1 cellular context compared by ENCODE assay signal in the genomic region with DNA sequence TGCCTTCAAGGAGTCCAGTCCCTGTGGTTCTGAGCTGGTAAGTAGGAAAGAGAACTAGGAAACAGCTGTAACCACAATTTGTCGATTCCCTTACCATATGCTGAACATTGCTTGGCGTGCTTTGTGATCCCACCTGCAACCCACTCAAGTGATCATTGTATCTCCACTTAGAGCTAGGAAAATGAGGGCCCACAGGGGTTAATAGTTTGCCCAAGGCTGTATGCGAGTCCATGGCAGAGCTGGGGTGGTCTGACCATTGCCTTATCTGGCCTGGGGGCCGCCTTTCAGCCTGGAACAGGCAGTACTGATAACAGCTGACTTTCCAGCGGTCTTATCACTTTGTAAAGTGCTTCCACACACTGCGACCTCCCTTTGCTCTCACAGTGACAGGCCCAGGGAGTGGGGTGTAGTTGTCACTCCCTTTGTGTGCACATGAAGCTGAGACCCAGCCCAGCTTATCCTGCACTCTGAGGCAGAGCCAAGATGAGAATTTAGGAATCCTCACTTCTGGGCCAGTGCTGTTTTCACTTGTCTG.
TF ChIP-seq lines count a peak whose summit lies in the region.

No MANE protein-coding gene starts in this region.

TF ChIP-seq in K562, 482 proteins besides CTCF, POLR2A, EP300 and RAD21 (continued from another document and continues in another):
- TF ChIP-seq MNT (conservative IDR thresholded peaks at IDR 0.05) (peak; percentile 60 to 83), ZNF668 (CRISPR knock-in tag; IDR thresholded peaks at IDR 0.05) (peak; percentile 76; the same call in 1 of the 2 replicates), POLR2AphosphoS2 (IDR thresholded peaks at IDR 0.05; ENCODE audit: low read length) (no peak), HLTF (IDR thresholded peaks at IDR 0.05) (no peak), ZNF75A (CRISPR knock-in tag; IDR thresholded peaks at IDR 0.05) (no peak), SUPT5H (IDR thresholded peaks at IDR 0.05) (peak; percentile 19; the same call in 1 of the 2 replicates), HMG20B (CRISPR knock-in tag; IDR thresholded peaks at IDR 0.05) (no peak), BRF2 (IDR thresholded peaks at IDR 0.05; ENCODE audit: borderline replicate concordance, insufficient read depth, insufficient read length) (no peak), KDM1A (IDR thresholded peaks at IDR 0.05) (peak in 1 of 2 experiments; percentile 77; a peak in 3 of 4 replicates), HNRNPH1 (optimal IDR thresholded peaks at IDR 0.05; ENCODE audit: low read depth, low read length) (no peak), ATF1 (CRISPR knock-in tag; IDR thresholded peaks at IDR 0.05) (no peak), ATF1 (tag; IDR thresholded peaks at IDR 0.05) (peak; percentile 59), KDM2B (CRISPR knock-in tag; IDR thresholded peaks at IDR 0.05) (no peak), ZFP36 (IDR thresholded peaks at IDR 0.05; ENCODE audit: low read depth, low read length, partially characterized antibody) (peak; percentile 20), TEAD4 (IDR thresholded peaks at IDR 0.05; ENCODE audit: low read length) (peak; percentile 93), TEAD4 (CRISPR knock-in tag; IDR thresholded peaks at IDR 0.05; ENCODE audit: borderline replicate concordance) (no peak), HCFC1 (IDR thresholded peaks at IDR 0.05; ENCODE audit: low read depth, low read length) (no peak), MTA1 (IDR thresholded peaks at IDR 0.05; ENCODE audit: borderline replicate concordance) (peak; percentile 88), ZNF212 (CRISPR knock-in tag; IDR thresholded peaks at IDR 0.05) (0 out of 2 replicates have a peak, but pooled peaks have one; percentile 34), IRF2 (CRISPR knock-in tag; IDR thresholded peaks at IDR 0.05) (no peak), THRAP3 (IDR thresholded peaks at IDR 0.05; ENCODE audit: borderline replicate concordance) (no peak), TBL1XR1 (IDR thresholded peaks at IDR 0.05; ENCODE audit: low read length in 2 of 2) (peak in 1 of 2 experiments; percentile 84; a peak in 2 of 4 replicates), BHLHE40 (IDR thresholded peaks at IDR 0.05; ENCODE audit: low read length) (peak; percentile 57), SOX6 (IDR thresholded peaks at IDR 0.05) (peak; percentile 86), ZNF384 (IDR thresholded peaks at IDR 0.05; ENCODE audit: low read depth, low read length) (no peak), ZNF165 (CRISPR knock-in tag; IDR thresholded peaks at IDR 0.05; ENCODE audit: borderline replicate concordance) (0 out of 2 replicates have a peak, but pooled peaks have one; percentile 37), ZNF134 (CRISPR knock-in tag; conservative IDR thresholded peaks at IDR 0.05) (0 out of 2 replicates have a peak, but pooled peaks have one; percentile 29), RBM34 (IDR thresholded peaks at IDR 0.05; ENCODE audit: borderline replicate concordance, insufficient read depth, low read length) (no peak), SIN3A (IDR thresholded peaks at IDR 0.05; ENCODE audit: borderline replicate concordance in 2 of 2, control insufficient read depth in 1 of 2, low read depth in 2 of 2, low read length in 2 of 2) (peak in 1 of 2 experiments; percentile 38; a peak in 1 of 4 replicates), ILK (tag; IDR thresholded peaks at IDR 0.05; ENCODE audit: borderline replicate concordance, low read depth) (no peak), ARID4B (CRISPR knock-in tag; IDR thresholded peaks at IDR 0.05) (peak; percentile 38; the same call in 1 of the 2 replicates), CBX1 (IDR thresholded peaks at IDR 0.05; ENCODE audit: low read depth) (no peak), MBD2 (IDR thresholded peaks at IDR 0.05; ENCODE audit: borderline replicate concordance, low read depth) (peak; percentile 73), CHD4 (IDR thresholded peaks at IDR 0.05; ENCODE audit: insufficient read depth, insufficient replicate concordance, low read depth, low read length, poor library complexity, severe bottlenecking) (no peak), MEIS2 (IDR thresholded peaks at IDR 0.05; ENCODE audit: partially characterized antibody) (peak; percentile 76), NBN (IDR thresholded peaks at IDR 0.05; ENCODE audit: low read depth) (peak; percentile 80; the same call in 1 of the 2 replicates), ZNF639 (CRISPR knock-in tag; conservative IDR thresholded peaks at IDR 0.05 in 1 of 2, IDR thresholded peaks at IDR 0.05 in 1 of 2) (peak in 1 of 2 experiments; percentile 81; a peak in 1 of 4 replicates), NFYB (IDR thresholded peaks at IDR 0.05; ENCODE audit: extremely low read depth, insufficient read length) (no peak), TCF7L2 (IDR thresholded peaks at IDR 0.05; ENCODE audit: low read depth, low read length) (no peak), COPS2 (conservative IDR thresholded peaks at IDR 0.05) (no peak), FUS (optimal IDR thresholded peaks at IDR 0.05; ENCODE audit: low read depth, low read length) (no peak), SRF (CRISPR knock-in tag; IDR thresholded peaks at IDR 0.05) (peak in 1 of 2 experiments; percentile 90; a peak in 2 of 4 replicates), NCOR1 (IDR thresholded peaks at IDR 0.05) (peak; percentile 92), ZNF695 (CRISPR knock-in tag; IDR thresholded peaks at IDR 0.05) (no peak), ZNF444 (CRISPR knock-in tag; IDR thresholded peaks at IDR 0.05) (no peak), TCFL5 (CRISPR knock-in tag; conservative IDR thresholded peaks at IDR 0.05) (no peak), SMAD1 (IDR thresholded peaks at IDR 0.05; ENCODE audit: low read depth, low read length, partially characterized antibody) (peak; percentile 48), CXXC5 (CRISPR knock-in tag; IDR thresholded peaks at IDR 0.05) (peak; percentile 82), ELF4 (CRISPR knock-in tag; IDR thresholded peaks at IDR 0.05) (0 out of 2 replicates have a peak, but pooled peaks have one; percentile 2), ARNT (IDR thresholded peaks at IDR 0.05) (peak; percentile 49 to 67; a peak in 2 of 4 replicates), PHB2 (IDR thresholded peaks at IDR 0.05; ENCODE audit: low read depth) (0 out of 2 replicates have a peak, but pooled peaks have one; percentile 39), ZNF140 (CRISPR knock-in tag; IDR thresholded peaks at IDR 0.05) (no peak), TAF7 (tag; IDR thresholded peaks at IDR 0.05) (no peak)
- TF ChIP-seq, protein P1, sequence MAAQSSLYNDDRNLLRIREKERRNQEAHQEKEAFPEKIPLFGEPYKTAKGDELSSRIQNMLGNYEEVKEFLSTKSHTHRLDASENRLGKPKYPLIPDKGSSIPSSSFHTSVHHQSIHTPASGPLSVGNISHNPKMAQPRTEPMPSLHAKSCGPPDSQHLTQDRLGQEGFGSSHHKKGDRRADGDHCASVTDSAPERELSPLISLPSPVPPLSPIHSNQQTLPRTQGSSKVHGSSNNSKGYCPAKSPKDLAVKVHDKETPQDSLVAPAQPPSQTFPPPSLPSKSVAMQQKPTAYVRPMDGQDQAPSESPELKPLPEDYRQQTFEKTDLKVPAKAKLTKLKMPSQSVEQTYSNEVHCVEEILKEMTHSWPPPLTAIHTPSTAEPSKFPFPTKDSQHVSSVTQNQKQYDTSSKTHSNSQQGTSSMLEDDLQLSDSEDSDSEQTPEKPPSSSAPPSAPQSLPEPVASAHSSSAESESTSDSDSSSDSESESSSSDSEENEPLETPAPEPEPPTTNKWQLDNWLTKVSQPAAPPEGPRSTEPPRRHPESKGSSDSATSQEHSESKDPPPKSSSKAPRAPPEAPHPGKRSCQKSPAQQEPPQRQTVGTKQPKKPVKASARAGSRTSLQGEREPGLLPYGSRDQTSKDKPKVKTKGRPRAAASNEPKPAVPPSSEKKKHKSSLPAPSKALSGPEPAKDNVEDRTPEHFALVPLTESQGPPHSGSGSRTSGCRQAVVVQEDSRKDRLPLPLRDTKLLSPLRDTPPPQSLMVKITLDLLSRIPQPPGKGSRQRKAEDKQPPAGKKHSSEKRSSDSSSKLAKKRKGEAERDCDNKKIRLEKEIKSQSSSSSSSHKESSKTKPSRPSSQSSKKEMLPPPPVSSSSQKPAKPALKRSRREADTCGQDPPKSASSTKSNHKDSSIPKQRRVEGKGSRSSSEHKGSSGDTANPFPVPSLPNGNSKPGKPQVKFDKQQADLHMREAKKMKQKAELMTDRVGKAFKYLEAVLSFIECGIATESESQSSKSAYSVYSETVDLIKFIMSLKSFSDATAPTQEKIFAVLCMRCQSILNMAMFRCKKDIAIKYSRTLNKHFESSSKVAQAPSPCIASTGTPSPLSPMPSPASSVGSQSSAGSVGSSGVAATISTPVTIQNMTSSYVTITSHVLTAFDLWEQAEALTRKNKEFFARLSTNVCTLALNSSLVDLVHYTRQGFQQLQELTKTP (IDR thresholded peaks at IDR 0.05; ENCODE audit: low read depth in 1 of 2, partially characterized antibody in 2 of 2) = peak in 1 of 2 experiments; percentile 30
- TF ChIP-seq, protein P2, sequence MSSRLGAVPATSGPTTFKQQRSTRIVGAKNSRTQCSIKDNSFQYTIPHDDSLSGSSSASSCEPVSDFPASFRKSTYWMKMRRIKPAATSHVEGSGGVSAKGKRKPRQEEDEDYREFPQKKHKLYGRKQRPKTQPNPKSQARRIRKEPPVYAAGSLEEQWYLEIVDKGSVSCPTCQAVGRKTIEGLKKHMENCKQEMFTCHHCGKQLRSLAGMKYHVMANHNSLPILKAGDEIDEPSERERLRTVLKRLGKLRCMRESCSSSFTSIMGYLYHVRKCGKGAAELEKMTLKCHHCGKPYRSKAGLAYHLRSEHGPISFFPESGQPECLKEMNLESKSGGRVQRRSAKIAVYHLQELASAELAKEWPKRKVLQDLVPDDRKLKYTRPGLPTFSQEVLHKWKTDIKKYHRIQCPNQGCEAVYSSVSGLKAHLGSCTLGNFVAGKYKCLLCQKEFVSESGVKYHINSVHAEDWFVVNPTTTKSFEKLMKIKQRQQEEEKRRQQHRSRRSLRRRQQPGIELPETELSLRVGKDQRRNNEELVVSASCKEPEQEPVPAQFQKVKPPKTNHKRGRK (tag; IDR thresholded peaks at IDR 0.05) = no peak
- TF ChIP-seq, protein P3, sequence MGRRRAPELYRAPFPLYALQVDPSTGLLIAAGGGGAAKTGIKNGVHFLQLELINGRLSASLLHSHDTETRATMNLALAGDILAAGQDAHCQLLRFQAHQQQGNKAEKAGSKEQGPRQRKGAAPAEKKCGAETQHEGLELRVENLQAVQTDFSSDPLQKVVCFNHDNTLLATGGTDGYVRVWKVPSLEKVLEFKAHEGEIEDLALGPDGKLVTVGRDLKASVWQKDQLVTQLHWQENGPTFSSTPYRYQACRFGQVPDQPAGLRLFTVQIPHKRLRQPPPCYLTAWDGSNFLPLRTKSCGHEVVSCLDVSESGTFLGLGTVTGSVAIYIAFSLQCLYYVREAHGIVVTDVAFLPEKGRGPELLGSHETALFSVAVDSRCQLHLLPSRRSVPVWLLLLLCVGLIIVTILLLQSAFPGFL (CRISPR knock-in tag; IDR thresholded peaks at IDR 0.05) = no peak
